ENCODE assay signal across 9 cellular contexts in the genomic region with DNA sequence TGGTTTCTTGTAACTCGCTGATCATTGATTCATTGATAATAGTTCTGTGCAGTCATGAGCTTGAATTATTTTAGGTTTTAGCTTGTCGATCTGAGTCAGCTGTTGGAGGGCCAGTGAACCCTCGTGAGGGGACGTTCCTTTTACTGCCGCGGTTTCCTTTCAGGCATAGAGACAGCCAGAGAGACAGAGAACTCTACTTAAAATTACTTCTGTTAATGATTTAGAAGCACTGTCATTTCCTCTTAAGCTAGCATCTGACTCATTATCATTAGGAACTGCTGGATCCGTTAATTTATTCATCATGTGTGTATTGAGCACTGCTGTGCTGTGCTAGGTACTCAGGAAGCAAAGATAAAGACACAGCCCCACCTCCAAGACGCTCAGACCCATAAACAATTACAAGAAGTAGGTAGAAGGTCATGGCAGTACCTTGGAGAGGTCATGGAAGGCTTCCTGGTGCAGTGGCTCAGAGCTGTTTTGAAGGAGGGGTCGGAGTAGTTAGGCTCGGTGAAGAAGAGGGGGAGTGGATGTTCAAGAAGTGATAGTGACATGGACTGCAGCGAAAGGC. TPM values are rescaled to one million over a fixed set of nuclear protein-coding genes. Genes with fewer than 3 reads are reported as not detected.
DNase-seq lines count a peak whose midpoint lies in the region; ATAC-seq and TF ChIP-seq lines count a peak whose summit lies in the region.
"Had no signal": no experiment of that assay in that cellular context is flagged by ENCODE, and none has a peak within 500 bp of the region (broad histone marks: within the 10 kb centered on the region; RNA-seq: fewer than 3 reads in every experiment).

No MANE protein-coding gene starts in this region.

- H3K4me1 ChIP-seq in SK-N-SH (ENCODE audit: control insufficient read depth in 1 of 2, insufficient read depth in 2 of 2, low read depth in 1 of 2, low read length in 1 of 2) (peaks cover 16 to 42% of the 10 kb centered on the region in 2 experiments), esophagus squamous epithelium (peaks cover 61 to 93% (median 67%) of the 10 kb centered on the region in 3 donors)

- intact Hi-C loops in esophagus squamous epithelium (cut with DNase I) = no loop called here

- H3K9ac ChIP-seq in SK-N-SH = no peak overlapping the region

- peaks cover 34% of the 10 kb centered on the region for H3F3A ChIP-seq in SK-N-SH (replicated peaks; ENCODE audit: insufficient read depth)

- H3K9me3 ChIP-seq in SK-N-SH (no peaks in the 10 kb centered on the region), esophagus squamous epithelium (no peaks in the 10 kb centered on the region)
- H3K9me3 ChIP-seq: A549 had no signal

- peak in 1 of 4 donors; percentile 40 for TF ChIP-seq POLR2A in esophagus squamous epithelium (IDR thresholded peaks at IDR 0.05)

- peak overlapping the region; percentile 45 for H3K4me2 ChIP-seq in SK-N-SH
- H3K4me2 ChIP-seq: A549 had no signal

- ATAC-seq in SK-N-SH treated with all-trans-retinoic acid at 6 μM for 48 hours = no peak
- ATAC-seq in activated CD4-positive, CD25-positive, alpha-beta regulatory T cell treated with anti-CD3 and anti-CD28 coated beads, Interleukin-2, amount 50 U/mL, for 24 hours = peak; percentile 67 to 71
- ATAC-seq in GM21447 (IDR thresholded peaks at IDR 0.05; ENCODE audit: unreplicated experiment) = no peak
- ATAC-seq: A549 had no signal

- H3K9me2 ChIP-seq in SK-N-SH = no peaks in the 10 kb centered on the region

- H3K36me3 ChIP-seq in SK-N-SH (replicated peaks in 1 of 2; ENCODE audit: control insufficient read depth in 1 of 2, insufficient read depth in 2 of 2, low read length in 1 of 2) = peaks cover 3 to 9% of the 10 kb centered on the region in 2 experiments
- H3K36me3 ChIP-seq in esophagus squamous epithelium = no peaks in the 10 kb centered on the region

- TF ChIP-seq EP300 in SK-N-SH (IDR thresholded peaks at IDR 0.05; ENCODE audit: borderline replicate concordance in 1 of 2, low read depth in 1 of 2, low read length in 1 of 2) = no peak

- H3K27ac ChIP-seq in SK-N-SH (ENCODE audit: low read depth in 2 of 2, low read length in 1 of 2) (no peak overlapping the region), esophagus squamous epithelium (peak overlapping the region; percentile 10 to 96 (median 52))
- H3K27ac ChIP-seq: A549 had no signal

- H3K27me3 ChIP-seq in SK-N-SH (ENCODE audit: insufficient read depth) = no peaks in the 10 kb centered on the region
- no peaks in the 10 kb centered on the region for H3K27me3 ChIP-seq in esophagus squamous epithelium

- POLR2A ChIA-PET in SK-N-SH (lab: Yijun Ruan, JAX) = interaction anchor here (1.1 kb wide), 1 partner anchor 12 kb away, joined by 3 read pairs; no protein-coding TSS in a partner anchor

- DNase-seq in SK-N-SH = no peak
- no peak for DNase-seq in esophagus squamous epithelium (lab: John Stamatoyannopoulos, UW)
- DNase-seq in stimulated activated CD4-positive, alpha-beta T cell treated with anti-CD3 and anti-CD28 coated beads, TNF-alpha, amount 100 ng/mL, for 4 hours (ENCODE audit: low read depth in 3 of 3) = peak in 2 of 3 experiments; percentile 19 to 41
- no peak for DNase-seq in DMS153 (lab: John Stamatoyannopoulos, UW)
- no peak for DNase-seq in SHP77 (lab: John Stamatoyannopoulos, UW)

- no peak for TF ChIP-seq CTCF in SK-N-SH (IDR thresholded peaks at IDR 0.05)
- TF ChIP-seq CTCF in esophagus squamous epithelium (IDR thresholded peaks at IDR 0.05) = no peak

- H4K20me1 ChIP-seq in SK-N-SH (ENCODE audit: insufficient read depth) = peaks cover 68% of the 10 kb centered on the region

- H2AFZ ChIP-seq in SK-N-SH (ENCODE audit: low read depth) = no peak overlapping the region

- CTCF ChIA-PET in SK-N-SH (lab: Yijun Ruan, JAX) = interaction anchor here (1.0 to 1.9 kb wide), 7 partner anchors 8 to 130 kb away, joined by 3 to 7 read pairs (median 4); no protein-coding TSS in a partner anchor

- peaks cover 88% of the 10 kb centered on the region for H3K79me2 ChIP-seq in SK-N-SH (ENCODE audit: insufficient read depth)

- H3K4me3 ChIP-seq in SK-N-SH (ENCODE audit: low read depth in 2 of 2, low read length in 1 of 2) (no peak overlapping the region), esophagus squamous epithelium (peak overlapping the region in 1 of 4 donors; percentile 8)
- H3K4me3 ChIP-seq: A549 had no signal

- WGBS in SK-N-SH (ENCODE audit: low lambda C conversion rate) = 87% methylated on average over 11 of the region's 11 CpGs
- 33 to 35% methylated on average over 10 to 11 of the region's 11 CpGs for WGBS in esophagus squamous epithelium, 2 donors

- TF ChIP-seq RAD21 in SK-N-SH (IDR thresholded peaks at IDR 0.05; ENCODE audit: low read length) = no peak

TF ChIP-seq in SK-N-SH, 30 proteins besides CTCF, POLR2A, EP300 and RAD21:
- TF ChIP-seq GABPA (IDR thresholded peaks at IDR 0.05; ENCODE audit: low read depth) (no peak), REST (IDR thresholded peaks at IDR 0.05; ENCODE audit: low read depth, low read length) (peak; percentile 85)

TF ChIP-seq in SK-N-SH treated with all-trans-retinoic acid at 6 μM for 48 hours, 23 proteins besides CTCF, POLR2A, EP300 and RAD21:
- TF ChIP-seq, protein P1, sequence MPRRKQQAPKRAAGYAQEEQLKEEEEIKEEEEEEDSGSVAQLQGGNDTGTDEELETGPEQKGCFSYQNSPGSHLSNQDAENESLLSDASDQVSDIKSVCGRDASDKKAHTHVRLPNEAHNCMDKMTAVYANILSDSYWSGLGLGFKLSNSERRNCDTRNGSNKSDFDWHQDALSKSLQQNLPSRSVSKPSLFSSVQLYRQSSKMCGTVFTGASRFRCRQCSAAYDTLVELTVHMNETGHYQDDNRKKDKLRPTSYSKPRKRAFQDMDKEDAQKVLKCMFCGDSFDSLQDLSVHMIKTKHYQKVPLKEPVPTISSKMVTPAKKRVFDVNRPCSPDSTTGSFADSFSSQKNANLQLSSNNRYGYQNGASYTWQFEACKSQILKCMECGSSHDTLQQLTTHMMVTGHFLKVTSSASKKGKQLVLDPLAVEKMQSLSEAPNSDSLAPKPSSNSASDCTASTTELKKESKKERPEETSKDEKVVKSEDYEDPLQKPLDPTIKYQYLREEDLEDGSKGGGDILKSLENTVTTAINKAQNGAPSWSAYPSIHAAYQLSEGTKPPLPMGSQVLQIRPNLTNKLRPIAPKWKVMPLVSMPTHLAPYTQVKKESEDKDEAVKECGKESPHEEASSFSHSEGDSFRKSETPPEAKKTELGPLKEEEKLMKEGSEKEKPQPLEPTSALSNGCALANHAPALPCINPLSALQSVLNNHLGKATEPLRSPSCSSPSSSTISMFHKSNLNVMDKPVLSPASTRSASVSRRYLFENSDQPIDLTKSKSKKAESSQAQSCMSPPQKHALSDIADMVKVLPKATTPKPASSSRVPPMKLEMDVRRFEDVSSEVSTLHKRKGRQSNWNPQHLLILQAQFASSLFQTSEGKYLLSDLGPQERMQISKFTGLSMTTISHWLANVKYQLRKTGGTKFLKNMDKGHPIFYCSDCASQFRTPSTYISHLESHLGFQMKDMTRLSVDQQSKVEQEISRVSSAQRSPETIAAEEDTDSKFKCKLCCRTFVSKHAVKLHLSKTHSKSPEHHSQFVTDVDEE (CRISPR knock-in tag; IDR thresholded peaks at IDR 0.05) = no peak
- TF ChIP-seq ZFP3 (CRISPR knock-in tag; IDR thresholded peaks at IDR 0.05) (no peak), PATZ1 (CRISPR knock-in tag; IDR thresholded peaks at IDR 0.05; ENCODE audit: borderline replicate concordance) (no peak)

RNA-seq across cellular contexts. Expression of gene PGS1, which starts 3.2 kb away (rescaled TPM):
- 88.4 and 106 TPM in 2 replicates for polyA plus RNA-seq in SK-N-SH (2012; rRNA removed)
- 35.9 and 56.9 TPM in 2 replicates for polyA plus RNA-seq in SK-N-SH (2012; cell fraction: cytosol; rRNA removed)
- 264 and 311 TPM in 2 replicates for polyA plus RNA-seq in SK-N-SH (2012; cell fraction: nucleus; rRNA removed)
- total RNA-seq in esophagus squamous epithelium = 10 to 100 TPM; 18.6 to 32.4 (median 23.0) TPM

RNA-seq across cellular contexts. Expression of gene SOCS3, which starts 21.8 kb away (rescaled TPM):
- polyA plus RNA-seq in SK-N-SH (2012; rRNA removed) = 24.9 and 26.1 TPM in 2 replicates
- 16.5 and 23.9 TPM in 2 replicates for polyA plus RNA-seq in SK-N-SH (2012; cell fraction: cytosol; rRNA removed)
- polyA plus RNA-seq in SK-N-SH (2012; cell fraction: nucleus; rRNA removed) = 51.0 and 55.2 TPM in 2 replicates
- 10 to 100 TPM in 3 of 4 donors, 1 to 10 TPM in 1; 6.3 to 23.1 (median 17.1) TPM for total RNA-seq in esophagus squamous epithelium

Comparison
In these comparisons a context has a peak if more than half of its experiments do, and no peak if none do; other contexts are left out.
1. DNase-seq: peak in stimulated activated CD4-positive, alpha-beta T cell treated with anti-CD3 and anti-CD28 coated beads, TNF-alpha, amount 100 ng/mL, for 4 hours (2 of 3); none in SK-N-SH (single experiment), esophagus squamous epithelium (single experiment), DMS153 (single experiment) and SHP77 (0 of 2).
2. H3K27ac ChIP-seq: peak in esophagus squamous epithelium (4 of 4); none in SK-N-SH (0 of 2).
3. ATAC-seq: peak in activated CD4-positive, CD25-positive, alpha-beta regulatory T cell treated with anti-CD3 and anti-CD28 coated beads, Interleukin-2, amount 50 U/mL, for 24 hours (2 of 2); none in SK-N-SH treated with all-trans-retinoic acid at 6 μM for 48 hours (single experiment) and GM21447 (single experiment).